ENCODE assay signal across 13 cellular contexts in the genomic region with DNA sequence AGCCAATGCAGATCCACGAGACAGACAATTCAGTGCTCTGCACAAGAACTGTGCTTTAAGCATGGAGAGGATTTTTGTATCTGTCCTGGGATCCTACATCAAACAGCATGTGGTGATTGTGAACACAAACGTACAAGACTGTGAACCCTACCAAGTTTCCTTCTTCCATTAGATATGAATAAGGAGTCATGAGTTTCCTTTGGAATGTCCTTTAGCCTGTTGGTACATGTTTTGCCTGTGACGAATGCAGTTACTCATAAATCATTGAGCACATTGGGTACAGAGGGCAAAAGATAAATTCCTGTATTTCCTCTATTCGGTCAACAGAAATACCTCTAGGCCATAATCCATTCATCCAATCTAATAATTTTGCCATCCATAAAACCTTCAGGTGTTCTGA.
DNase-seq lines count a peak whose midpoint lies in the region; ATAC-seq, FAIRE-seq and TF ChIP-seq lines count a peak whose summit lies in the region.
"Had no signal": no experiment of that assay in that cellular context is flagged by ENCODE, and none has a peak within 500 bp of the region (broad histone marks: within the 10 kb centered on the region; RNA-seq: fewer than 3 reads in every experiment).

No MANE protein-coding gene starts in this region.

- peak; percentile 71 to 89 for ATAC-seq in right cardiac atrium
- ATAC-seq in Right ventricle myocardium superior (ENCODE audit: poor library complexity): no peak
- ATAC-seq in lung (ENCODE audit: insufficient read depth, low FRiP score): peak; percentile 42
- ATAC-seq in GM21786 (IDR thresholded peaks at IDR 0.05; ENCODE audit: unreplicated experiment): no peak

- no peak for TF ChIP-seq CTCF in epithelial cell of proximal tubule (conservative IDR thresholded peaks at IDR 0.05; ENCODE audit: low read depth, low read length)
- no peak for TF ChIP-seq CTCF in lung (IDR thresholded peaks at IDR 0.05; ENCODE audit: control extremely low read depth, extremely low read depth)
- no peak for TF ChIP-seq CTCF in dorsolateral prefrontal cortex (IDR thresholded peaks at IDR 0.05 in 54 of 56, conservative IDR thresholded peaks at IDR 0.05 in 2 of 56; ENCODE audit: low read depth in 1 of 56, partially characterized antibody in 56 of 56)

- no peak overlapping the region for H3K27ac ChIP-seq in right cardiac atrium (ENCODE audit: low read length)
- peak overlapping the region in 1 of 2 donors; percentile 77 for H3K27ac ChIP-seq in lung (ENCODE audit: low read depth in 1 of 2, low read length in 1 of 2)
- no peak overlapping the region for H3K27ac ChIP-seq in dorsolateral prefrontal cortex

- WGBS in right cardiac atrium: 77% methylated on average over 4 of the region's 4 CpGs
- 55 to 76% methylated on average over 4 of the region's 4 CpGs for WGBS in lung, 2 donors

- no peak overlapping the region for H3K4me3 ChIP-seq in right cardiac atrium (ENCODE audit: low read length)
- H3K4me3 ChIP-seq in epithelial cell of proximal tubule (ENCODE audit: low read depth, low read length): no peak overlapping the region
- no peak overlapping the region for H3K4me3 ChIP-seq in lung
- no peak overlapping the region for H3K4me3 ChIP-seq in dorsolateral prefrontal cortex
- H3K4me3 ChIP-seq: skin epidermis had no signal

- H3K36me3 ChIP-seq in lung (ENCODE audit: control insufficient read depth in 2 of 2, insufficient read depth in 2 of 2, low read length in 2 of 2): no peaks in the 10 kb centered on the region

- FAIRE-seq in urothelium cell line (lab: Jason Lieb, UNC) (no peak), GM12892 (lab: Jason Lieb, UNC) (no peak)
- FAIRE-seq: A204.1 had no signal

- H3K9me3 ChIP-seq in right cardiac atrium (ENCODE audit: control insufficient read depth, low read length) (no peaks in the 10 kb centered on the region), lung (ENCODE audit: control insufficient read depth in 2 of 2, insufficient read depth in 1 of 2, low read length in 1 of 2) (peaks cover 0 to 1% of the 10 kb centered on the region in 2 donors)

- intact Hi-C loops in right cardiac atrium (cut with DNase I): no loop called here
- intact Hi-C loops in Right ventricle myocardium superior (cut with DNase I): no loop called here
- intact Hi-C loops in dorsolateral prefrontal cortex (cut with DNase I): no loop called here

- H3K27me3 ChIP-seq in right cardiac atrium (ENCODE audit: control insufficient read depth, insufficient read depth) (no peaks in the 10 kb centered on the region), lung (ENCODE audit: control insufficient read depth, insufficient read depth) (no peaks in the 10 kb centered on the region), dorsolateral prefrontal cortex (no peaks in the 10 kb centered on the region)

- no peaks in the 10 kb centered on the region for H3K4me1 ChIP-seq in right cardiac atrium (ENCODE audit: control insufficient read depth, insufficient read depth, low read length)
- no peaks in the 10 kb centered on the region for H3K4me1 ChIP-seq in lung (ENCODE audit: control insufficient read depth in 2 of 2, insufficient read depth in 2 of 2, low read length in 2 of 2)

- TF ChIP-seq POLR2A in GM12892 (IDR thresholded peaks at IDR 0.05; ENCODE audit: low read depth, low read length): no peak

- DNase-seq in right cardiac atrium: no peak
- no peak for DNase-seq in Right ventricle myocardium superior
- DNase-seq in epithelial cell of proximal tubule (ENCODE audit: low read depth): peak; percentile 93
- DNase-seq in lung (ENCODE audit: low spot score): no peak
- DNase-seq in urothelium cell line (ENCODE audit: low spot score): peak; percentile 14
- DNase-seq in GM12892 (ENCODE audit: insufficient read length): no peak
- DNase-seq in dorsolateral prefrontal cortex: no peak
- DNase-seq: DMS79 treated with DMSO at 0.1 percent for 48 hours, NCI-H1417 treated with DMSO at 0.1 percent for 48 hours, T-helper 2 cell had no signal

Comparison
In these comparisons a context has a peak if more than half of its experiments do, and no peak if none do; other contexts are left out.
1. ATAC-seq: peak in right cardiac atrium (2 of 2) and lung (single experiment); none in Right ventricle myocardium superior (single experiment) and GM21786 (single experiment).
2. DNase-seq: peak in epithelial cell of proximal tubule (single experiment) and urothelium cell line (single experiment); none in right cardiac atrium (0 of 3), Right ventricle myocardium superior (single experiment), lung (single experiment), GM12892 (single experiment) and dorsolateral prefrontal cortex (0 of 10).